Comparison of ENCODE assay signal across 1 cellular context in genomic region chr4:168666531-168666930, GRCh38.
TF ChIP-seq lines count a peak whose summit lies in the region.

No MANE protein-coding gene starts in this region.

TF ChIP-seq in HCT116, 20 proteins besides CTCF, POLR2A, EP300 and RAD21 (continued from another document):
- no peak for TF ChIP-seq EGR1 (IDR thresholded peaks at IDR 0.05; ENCODE audit: low read depth)
- no peak for TF ChIP-seq ELF1 (IDR thresholded peaks at IDR 0.05; ENCODE audit: borderline replicate concordance, low read depth)
- TF ChIP-seq SP1 (IDR thresholded peaks at IDR 0.05; ENCODE audit: low read depth): no peak
- no peak for TF ChIP-seq POLR2AphosphoS5 (IDR thresholded peaks at IDR 0.05; ENCODE audit: low read depth, low read length)
- TF ChIP-seq JUND (IDR thresholded peaks at IDR 0.05): no peak
